In the genomic region with DNA sequence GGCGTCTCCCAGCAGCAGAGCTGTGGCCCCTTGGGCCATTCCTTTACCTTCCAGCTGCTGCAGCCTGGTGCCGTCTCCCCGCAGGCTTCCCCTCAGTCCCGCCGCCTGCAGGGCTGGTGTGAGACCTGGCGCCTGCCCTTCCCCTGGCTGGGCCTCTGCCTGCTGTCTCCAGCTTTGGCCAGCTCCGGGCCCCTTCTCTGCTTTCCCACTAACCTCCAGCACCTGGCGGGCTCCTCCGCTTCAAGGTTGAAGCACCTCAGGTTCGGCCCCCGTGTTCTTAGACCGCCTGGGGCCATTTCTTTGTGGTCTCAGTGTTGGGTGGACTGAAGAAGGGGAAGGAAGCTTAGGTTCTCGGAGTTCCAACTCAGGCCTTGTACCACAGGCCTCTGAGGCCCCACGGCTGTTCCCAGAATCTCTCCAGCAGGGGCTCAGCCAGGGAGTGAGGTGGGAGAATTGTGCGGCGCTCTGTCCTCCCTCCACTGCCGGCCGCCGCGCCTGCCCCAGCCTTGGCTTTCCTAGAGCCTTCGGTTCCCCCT, we compare ENCODE assay signal across 1 cellular context.
TF ChIP-seq lines count a peak whose summit lies in the region.

No MANE protein-coding gene starts in this region.

TF ChIP-seq in HEK293T, 16 proteins besides CTCF, POLR2A, EP300 and RAD21:
- no peak for TF ChIP-seq ARNT (IDR thresholded peaks at IDR 0.05)
- TF ChIP-seq NFRKB (IDR thresholded peaks at IDR 0.05): no peak
- TF ChIP-seq TARDBP (IDR thresholded peaks at IDR 0.05): no peak
- no peak for TF ChIP-seq FOXA1 (IDR thresholded peaks at IDR 0.05)
